20 cellular contexts compared by ENCODE assay signal in the genomic region with DNA sequence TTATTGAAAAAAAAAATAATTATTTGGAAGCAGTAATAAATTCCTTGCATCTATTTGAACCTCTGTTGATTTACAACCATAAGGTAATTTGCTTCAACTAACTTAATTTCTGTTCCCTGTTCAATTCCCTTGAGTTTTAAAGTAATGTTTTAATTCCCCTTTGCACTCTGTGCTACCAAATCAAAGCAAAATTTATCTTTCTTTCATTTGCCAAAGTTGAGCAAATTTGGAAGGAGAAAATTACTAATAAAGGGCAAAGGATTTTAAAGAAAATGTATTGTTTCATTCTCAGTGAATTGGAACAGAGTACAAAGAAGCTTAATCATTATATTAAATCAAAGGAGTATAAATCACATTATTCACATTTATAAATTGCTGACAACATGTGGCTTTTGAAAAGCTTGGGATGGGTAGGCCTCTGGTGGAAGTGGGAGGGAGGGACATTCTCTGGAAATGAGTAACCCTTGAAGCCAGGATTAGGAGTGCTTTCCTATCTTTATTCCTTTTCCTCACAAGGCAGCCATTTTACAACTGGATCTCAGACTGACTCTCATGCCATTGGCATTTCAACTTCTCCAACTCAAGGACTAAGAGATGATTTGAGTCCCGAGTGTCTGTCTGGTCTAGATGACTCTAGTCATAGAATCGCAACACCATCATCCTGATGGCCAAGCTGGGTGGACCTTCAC.
DNase-seq lines count a peak whose midpoint lies in the region; ATAC-seq and TF ChIP-seq lines count a peak whose summit lies in the region.
"Had no signal": no experiment of that assay in that cellular context is flagged by ENCODE, and none has a peak within 500 bp of the region (broad histone marks: within the 10 kb centered on the region; RNA-seq: fewer than 3 reads in every experiment).

No MANE protein-coding gene starts in this region.

- H3K4me3 ChIP-seq in ACC112 (ENCODE audit: low read depth, low read length) (no peak overlapping the region), brain microvascular endothelial cell (ENCODE audit: low read depth, low read length) (no peak overlapping the region)
- H3K4me3 ChIP-seq: A549, lower lobe of right lung had no signal

- ATAC-seq in HG03139 (IDR thresholded peaks at IDR 0.05; ENCODE audit: unreplicated experiment): no peak
- ATAC-seq: A549; effector memory CD8-positive, alpha-beta T cell; lower lobe of right lung had no signal

- DNase-seq in HS-27A (ENCODE audit: low read depth) (peak; percentile 63), brain microvascular endothelial cell (peak; percentile 48), kidney glomerular epithelial cell (lab: John Stamatoyannopoulos, UW) (peak; percentile 93), cerebellar nuclear complex (lab: John Stamatoyannopoulos, UW) (no peak), HUDEP-2 (lab: John Stamatoyannopoulos, UW; ENCODE audit: unreplicated experiment in 76 of 76) (no peak)
- no peak for DNase-seq in activated T-helper 1 cell treated with anti-CD3 and anti-CD28 coated beads, Interleukin-12 subunit alpha, Interleukin-12 subunit beta, Interleukin-2, Interleukin-4 antibody, amounts not matched to agents 30 ng/mL and 10 ng/mL and 1 ng/mL, durations not matched to agents 14 hours and 24 hours and 36 hours (ENCODE audit: low spot score)
- DNase-seq: activated CD4-positive, CD25-positive, alpha-beta regulatory T cell; activated T-cell treated with anti-CD3 and anti-CD28 coated beads, Interleukin-2, amount 50 U/mL, for 1 hour; amygdala; DMS53; effector memory CD8-positive, alpha-beta T cell; hippocampal formation; lower lobe of right lung; NCI-H2029 treated with DMSO at 0.1 percent for 48 hours; NCI-H774; nucleus accumbens; stimulated activated CD4-positive, alpha-beta T cell treated with anti-CD3 and anti-CD28 coated beads, Interleukin-15, amount 100 ng/mL, for 24 hours had no signal

- H3K27ac Mint-ChIP-seq in activated T-helper 1 cell treated with anti-CD3 and anti-CD28 coated beads, Interleukin-12 subunit alpha, Interleukin-12 subunit beta, Interleukin-2, Interleukin-4 antibody, amounts not matched to agents 30 ng/mL and 10 ng/mL and 1 ng/mL, durations not matched to agents 14 hours and 24 hours and 36 hours: no peak overlapping the region
- H3K27ac Mint-ChIP-seq: effector memory CD8-positive, alpha-beta T cell had no signal

- H2AFZ ChIP-seq in ACC112 (ENCODE audit: low read length, unreplicated experiment): peak overlapping the region; percentile 93

- H3K27ac ChIP-seq in ACC112 (ENCODE audit: low read depth, low read length): no peak overlapping the region
- H3K27ac ChIP-seq in brain microvascular endothelial cell: no peak overlapping the region
- H3K27ac ChIP-seq: A549, lower lobe of right lung had no signal

- peaks cover 11% of the 10 kb centered on the region for H3K4me1 ChIP-seq in ACC112 (ENCODE audit: control insufficient read depth, insufficient read depth, low read length, unreplicated experiment)
- H3K4me1 ChIP-seq: A549 had no signal

- H3K27me3 Mint-ChIP-seq in activated T-helper 1 cell treated with anti-CD3 and anti-CD28 coated beads, Interleukin-12 subunit alpha, Interleukin-12 subunit beta, Interleukin-2, Interleukin-4 antibody, amounts not matched to agents 30 ng/mL and 10 ng/mL and 1 ng/mL, durations not matched to agents 14 hours and 24 hours and 36 hours (ENCODE audit: insufficient read depth): no peaks in the 10 kb centered on the region

- intact Hi-C loops in activated T-helper 1 cell treated with anti-CD3 and anti-CD28 coated beads, Interleukin-12 subunit alpha, Interleukin-12 subunit beta, Interleukin-2, Interleukin-4 antibody, amounts not matched to agents 30 ng/mL and 10 ng/mL and 1 ng/mL, durations not matched to agents 14 hours and 24 hours and 36 hours (cut with micrococcal nuclease): no loop called here

- H3K36me3 ChIP-seq in ACC112 (ENCODE audit: insufficient read depth, low read length) (no peaks in the 10 kb centered on the region), brain microvascular endothelial cell (replicated peaks) (no peaks in the 10 kb centered on the region)
- H3K36me3 ChIP-seq: lower lobe of right lung had no signal

- no peaks in the 10 kb centered on the region for H3K36me3 Mint-ChIP-seq in activated T-helper 1 cell treated with anti-CD3 and anti-CD28 coated beads, Interleukin-12 subunit alpha, Interleukin-12 subunit beta, Interleukin-2, Interleukin-4 antibody, amounts not matched to agents 30 ng/mL and 10 ng/mL and 1 ng/mL, durations not matched to agents 14 hours and 24 hours and 36 hours (ENCODE audit: low read depth)

- H3K27me3 ChIP-seq in ACC112 (ENCODE audit: insufficient read depth, low read length) (no peaks in the 10 kb centered on the region), brain microvascular endothelial cell (replicated peaks) (no peaks in the 10 kb centered on the region)

- H3K9me3 Mint-ChIP-seq in activated T-helper 1 cell treated with anti-CD3 and anti-CD28 coated beads, Interleukin-12 subunit alpha, Interleukin-12 subunit beta, Interleukin-2, Interleukin-4 antibody, amounts not matched to agents 30 ng/mL and 10 ng/mL and 1 ng/mL, durations not matched to agents 14 hours and 24 hours and 36 hours: no peaks in the 10 kb centered on the region
- H3K9me3 Mint-ChIP-seq: effector memory CD8-positive, alpha-beta T cell had no signal

- in situ Hi-C loops in brain microvascular endothelial cell (cut with HindIII; ENCODE audit: low pct_ligation_motif_present, low sequenced_read_pairs): no loop called here

- no peaks in the 10 kb centered on the region for H3K79me2 ChIP-seq in ACC112 (ENCODE audit: control insufficient read depth, insufficient read depth, low read length, unreplicated experiment)

- no peaks in the 10 kb centered on the region for H3K4me1 Mint-ChIP-seq in activated T-helper 1 cell treated with anti-CD3 and anti-CD28 coated beads, Interleukin-12 subunit alpha, Interleukin-12 subunit beta, Interleukin-2, Interleukin-4 antibody, amounts not matched to agents 30 ng/mL and 10 ng/mL and 1 ng/mL, durations not matched to agents 14 hours and 24 hours and 36 hours (ENCODE audit: low read depth)

- H3K4me3 Mint-ChIP-seq in activated T-helper 1 cell treated with anti-CD3 and anti-CD28 coated beads, Interleukin-12 subunit alpha, Interleukin-12 subunit beta, Interleukin-2, Interleukin-4 antibody, amounts not matched to agents 30 ng/mL and 10 ng/mL and 1 ng/mL, durations not matched to agents 14 hours and 24 hours and 36 hours: no peak overlapping the region
- H3K4me3 Mint-ChIP-seq: effector memory CD8-positive, alpha-beta T cell had no signal

- TF ChIP-seq CTCF in brain microvascular endothelial cell (IDR thresholded peaks at IDR 0.05; ENCODE audit: low read depth, low read length, missing control alignments): peak; percentile 22

Comparison
In these comparisons a context has a peak if more than half of its experiments do, and no peak if none do; other contexts are left out.
1. DNase-seq: peak in HS-27A (single experiment), brain microvascular endothelial cell (single experiment) and kidney glomerular epithelial cell (single experiment); none in cerebellar nuclear complex (0 of 2), activated T-helper 1 cell treated with anti-CD3 and anti-CD28 coated beads, Interleukin-12 subunit alpha, Interleukin-12 subunit beta, Interleukin-2, Interleukin-4 antibody, amounts not matched to agents 30 ng/mL and 10 ng/mL and 1 ng/mL, durations not matched to agents 14 hours and 24 hours and 36 hours (single experiment) and HUDEP-2 (0 of 76).